26 cellular contexts compared by ENCODE assay signal in genomic region chr21:37732927-37733326, GRCh38.
"Had no signal": no experiment of that assay in that cellular context is flagged by ENCODE, and none has a peak within 500 bp of the region (broad histone marks: within the 10 kb centered on the region; RNA-seq: fewer than 3 reads in every experiment).

No MANE protein-coding gene starts in this region.

- H3K4me3 ChIP-seq: neural progenitor cell, ovary, psoas muscle, right lobe of liver, sigmoid colon, stomach, thoracic aorta, thyroid gland, tibial nerve, upper lobe of left lung, vagina had no signal

- H3K36me3 ChIP-seq: neural progenitor cell, ovary, right lobe of liver, sigmoid colon, stomach, thoracic aorta, thyroid gland, tibial nerve, upper lobe of left lung, vagina had no signal

- H2AFZ ChIP-seq: neural progenitor cell, parathyroid adenoma had no signal

- ATAC-seq: natural killer cell; psoas muscle; right cardiac atrium; right lobe of liver; stimulated activated effector memory CD8-positive, alpha-beta T cell treated with anti-CD3 and anti-CD28 coated beads, Interleukin-12 subunit alpha, Interleukin-12 subunit beta, amount 100 ng/mL, for 72 hours; stimulated activated naive B cell treated with anti-CD40 and anti-IgM and Interleukin-4, amounts not matched to agents 10 μg/mL and 1 μg/mL and 100 μg/mL, for 72 hours had no signal

- H3K79me2 ChIP-seq: parathyroid adenoma had no signal

- H3K4me2 ChIP-seq: neural progenitor cell had no signal

- H3K9ac ChIP-seq: neural progenitor cell, parathyroid adenoma had no signal

- FAIRE-seq: small intestine, urothelium cell line had no signal

- H3K27ac ChIP-seq: neural progenitor cell, ovary, parathyroid adenoma, psoas muscle, right lobe of liver, sigmoid colon, stomach, thoracic aorta, thyroid gland, tibial nerve, upper lobe of left lung, vagina had no signal

- H3K27me3 ChIP-seq: neural progenitor cell, ovary, right lobe of liver, sigmoid colon, thyroid gland, tibial nerve, upper lobe of left lung, vagina had no signal

- DNase-seq: natural killer cell; occipital lobe; ovary; posterior cingulate gyrus; psoas muscle; right cardiac atrium; right lobe of liver; sigmoid colon; small intestine; stimulated activated CD4-positive, alpha-beta T cell treated with anti-CD3 and anti-CD28 coated beads, Interleukin-15, amount 100 ng/mL, for 24 hours; stimulated activated CD4-positive, alpha-beta T cell treated with anti-CD3 and anti-CD28 coated beads, Interleukin-2, amount 100 ng/mL, for 24 hours; stimulated activated CD4-positive, alpha-beta T cell treated with anti-CD3 and anti-CD28 coated beads, Interleukin-2, amount 100 ng/mL, for 48 hours; stimulated activated CD4-positive, alpha-beta T cell treated with anti-CD3 and anti-CD28 coated beads, Interleukin-4, amount 100 ng/mL, for 24 hours; stimulated activated naive B cell treated with anti-CD40 and anti-IgM and Interleukin-4, amounts not matched to agents 10 μg/mL and 1 μg/mL and 100 μg/mL, for 72 hours; stimulated activated naive CD4-positive, alpha-beta T cell treated with Interleukin-2 at 50 U/mL for 16 hours; stomach; thyroid gland; trophoblast cell; upper lobe of left lung had no signal

- H3K9me3 ChIP-seq: ovary, psoas muscle, right lobe of liver, sigmoid colon, stomach, thoracic aorta, thyroid gland, tibial nerve, upper lobe of left lung, vagina had no signal

- H3K4me1 ChIP-seq: neural progenitor cell, parathyroid adenoma, psoas muscle, right lobe of liver, sigmoid colon, stomach, thyroid gland, tibial nerve, upper lobe of left lung, vagina had no signal
